Comparison of ENCODE assay signal across 11 cellular contexts in the genomic region with DNA sequence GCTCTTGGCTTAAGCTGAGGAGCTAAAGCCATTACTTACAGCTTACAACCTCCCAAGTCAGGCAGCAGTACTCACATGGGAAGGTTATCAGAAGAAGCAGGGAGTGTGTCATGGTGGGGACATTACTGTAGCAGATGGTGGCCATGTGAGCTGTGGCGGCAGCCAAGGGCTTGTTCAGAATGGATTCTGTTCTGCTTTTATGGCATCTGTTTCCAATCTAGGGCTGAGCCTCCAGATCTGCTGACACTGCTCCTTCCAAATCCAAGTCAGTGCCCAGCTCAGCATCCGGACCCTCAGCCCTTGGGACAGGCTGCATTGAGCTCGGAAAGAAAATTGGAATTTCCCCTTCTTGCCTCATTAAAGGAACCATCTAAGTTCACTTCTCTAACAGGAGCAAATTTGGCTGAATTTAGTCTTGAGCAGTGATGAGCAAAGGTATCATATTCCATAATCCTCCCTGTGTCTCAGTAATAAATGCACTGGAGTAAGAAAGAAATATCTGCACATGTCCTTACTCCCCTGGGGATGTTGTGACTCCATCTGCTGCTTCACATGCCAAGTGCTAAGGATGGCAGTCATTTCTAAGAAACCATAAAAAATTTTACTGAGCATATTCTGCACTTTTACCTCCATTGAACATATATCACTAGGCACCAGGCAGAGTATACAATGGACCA.
DNase-seq lines count a peak whose midpoint lies in the region; ATAC-seq, FAIRE-seq and TF ChIP-seq lines count a peak whose summit lies in the region.
"Had no signal": no experiment of that assay in that cellular context is flagged by ENCODE, and none has a peak within 500 bp of the region (broad histone marks: within the 10 kb centered on the region; RNA-seq: fewer than 3 reads in every experiment).

No MANE protein-coding gene starts in this region.

- peaks cover 15% of the 10 kb centered on the region for H3K4me1 ChIP-seq in PC-3 (ENCODE audit: insufficient read depth, low read length)
- H3K4me1 ChIP-seq: uterus had no signal

- CTCF ChIA-PET in PC-3 (lab: Charles Lee), result no interaction called here

- H3F3A ChIP-seq in PC-3 (ENCODE audit: low read length, unreplicated experiment), result no peaks in the 10 kb centered on the region

- no peak overlapping the region for H3K9ac ChIP-seq in PC-3 (ENCODE audit: low read length)

- no TSS peak for BruUV-seq in PC-3 (replicated peaks; lab: Mats Ljungman, UMichigan)

- ATAC-seq in omental fat pad (ENCODE audit: low FRiP score) (peak; percentile 41), PC-3 (no peak)
- ATAC-seq: Panc1 had no signal

- H3K9me3 ChIP-seq in PC-3 (ENCODE audit: low read length), result no peaks in the 10 kb centered on the region
- H3K9me3 ChIP-seq: uterus had no signal

- no peak for FAIRE-seq in urothelium cell line (lab: Jason Lieb, UNC)

- no peaks in the 10 kb centered on the region for H3K27me3 ChIP-seq in PC-3 (ENCODE audit: low read length)
- H3K27me3 ChIP-seq: uterus had no signal

- intact Hi-C loops in PC-3 (cut with micrococcal nuclease), result no loop called here

- no peak overlapping the region for H3K27ac ChIP-seq in PC-3 (ENCODE audit: low read length)
- H3K27ac ChIP-seq: uterus had no signal

- no peak overlapping the region for H3K4me2 ChIP-seq in PC-3 (ENCODE audit: low read length)

- POLR2A ChIA-PET in PC-3 (lab: Charles Lee; ENCODE audit: unreplicated experiment), result no interaction called here

- no peaks in the 10 kb centered on the region for H4K20me1 ChIP-seq in PC-3 (ENCODE audit: low read length)

- H3K4me3 ChIP-seq in AG10803 (ENCODE audit: low read length), result no peak overlapping the region
- H3K4me3 ChIP-seq in fibroblast of the aortic adventitia (ENCODE audit: low read depth, low read length), result no peak overlapping the region
- no peak overlapping the region for H3K4me3 ChIP-seq in PC-3 (ENCODE audit: low read length)
- H3K4me3 ChIP-seq: uterus had no signal

- DNase-seq in AG10803 (ENCODE audit: low read depth) (peak; percentile 91), NCI-H524 treated with DMSO at 0.1 percent for 48 hours (lab: John Stamatoyannopoulos, UW) (peak; percentile 86), fibroblast of the aortic adventitia (ENCODE audit: low read depth) (peak; percentile 91), omental fat pad (ENCODE audit: low spot score) (no peak), mesenteric fat pad (ENCODE audit: low spot score) (no peak), DMS79 treated with DMSO at 0.1 percent for 48 hours (lab: John Stamatoyannopoulos, UW) (no peak), urothelium cell line (ENCODE audit: low spot score) (no peak), PC-3 (no peak)
- DNase-seq: GDM1 had no signal

- no peaks in the 10 kb centered on the region for H3K9me2 ChIP-seq in PC-3 (replicated peaks; ENCODE audit: low read length)

- TF ChIP-seq CTCF in AG10803 (conservative IDR thresholded peaks at IDR 0.05; ENCODE audit: low read length), result no peak
- no peak for TF ChIP-seq CTCF in fibroblast of the aortic adventitia (IDR thresholded peaks at IDR 0.05; ENCODE audit: insufficient read depth, low read length)
- TF ChIP-seq CTCF in omental fat pad (IDR thresholded peaks at IDR 0.05), result no peak
- no peak for TF ChIP-seq CTCF in PC-3 (conservative IDR thresholded peaks at IDR 0.05; ENCODE audit: low read depth, low read length)

- H2AFZ ChIP-seq in PC-3 (ENCODE audit: low read length), result no peak overlapping the region

- no peaks in the 10 kb centered on the region for H3K79me2 ChIP-seq in PC-3 (ENCODE audit: low read length)

- no peaks in the 10 kb centered on the region for H3K36me3 ChIP-seq in PC-3 (ENCODE audit: low read depth, low read length)
- H3K36me3 ChIP-seq: uterus had no signal

Comparison
In these comparisons a context has a peak if more than half of its experiments do, and no peak if none do; other contexts are left out.
1. DNase-seq: peak in AG10803 (single experiment), NCI-H524 treated with DMSO at 0.1 percent for 48 hours (single experiment) and fibroblast of the aortic adventitia (single experiment); none in omental fat pad (single experiment), mesenteric fat pad (single experiment), DMS79 treated with DMSO at 0.1 percent for 48 hours (single experiment), urothelium cell line (single experiment) and PC-3 (single experiment).